In genomic region chr15:66389859-66390382, GRCh38 we compare ENCODE assay signal across 9 cellular contexts. TPM values are rescaled to one million over a fixed set of nuclear protein-coding genes. Genes with fewer than 3 reads are reported as not detected.
A peak's percentile ranks its signal among the peaks of the same experiment; 100 is the strongest.
DNase-seq lines count a peak whose midpoint lies in the region; ATAC-seq and TF ChIP-seq lines count a peak whose summit lies in the region.
"Had no signal": no experiment of that assay in that cellular context is flagged by ENCODE, and none has a peak within 500 bp of the region (broad histone marks: within the 10 kb centered on the region; RNA-seq: fewer than 3 reads in every experiment).

No MANE protein-coding gene starts in this region.

- no peak for ATAC-seq in natural killer cell treated with Interleukin-12 subunit alpha and Interleukin-12 subunit beta and Interleukin-15 and Interleukin-18, amount 100 ng/mL, for 72 hours
- ATAC-seq in HG03175 (IDR thresholded peaks at IDR 0.05; ENCODE audit: unreplicated experiment) = no peak

- H2AFZ ChIP-seq in MM.1S (ENCODE audit: low read length) = no peak overlapping the region

- peaks cover 17% of the 10 kb centered on the region for H3K36me3 Mint-ChIP-seq in activated naive CD8-positive, alpha-beta T cell
- H3K36me3 Mint-ChIP-seq in natural killer cell treated with Interleukin-12 subunit alpha and Interleukin-12 subunit beta and Interleukin-15 and Interleukin-18, amount 100 ng/mL, for 72 hours = peaks cover 12% of the 10 kb centered on the region

- H3K4me3 ChIP-seq in MM.1S (ENCODE audit: low read length) = no peak overlapping the region

- peak overlapping the region; percentile 33; the same call in 1 of the 2 replicates for H3K27ac ChIP-seq in MM.1S (ENCODE audit: low read length)
- H3K27ac ChIP-seq: 22Rv1 had no signal

- peaks cover 28% of the 10 kb centered on the region for H3K4me1 ChIP-seq in MM.1S (ENCODE audit: low read length)

- peaks cover 76% of the 10 kb centered on the region for H3K4me1 Mint-ChIP-seq in activated naive CD8-positive, alpha-beta T cell (ENCODE audit: low read depth)
- H3K4me1 Mint-ChIP-seq in natural killer cell treated with Interleukin-12 subunit alpha and Interleukin-12 subunit beta and Interleukin-15 and Interleukin-18, amount 100 ng/mL, for 72 hours (ENCODE audit: low read depth in 2 of 2) = peaks cover 67 to 79% of the 10 kb centered on the region in 2 donors

- peaks cover 13% of the 10 kb centered on the region for H3F3A ChIP-seq in MM.1S (ENCODE audit: insufficient read depth, low read length)

- H3K27ac Mint-ChIP-seq in activated naive CD8-positive, alpha-beta T cell = peak overlapping the region; percentile 92
- peak overlapping the region; percentile 15 to 56 for H3K27ac Mint-ChIP-seq in natural killer cell treated with Interleukin-12 subunit alpha and Interleukin-12 subunit beta and Interleukin-15 and Interleukin-18, amount 100 ng/mL, for 72 hours

- H3K9ac ChIP-seq in MM.1S (ENCODE audit: low read length) = no peak overlapping the region

- no peak for TF ChIP-seq CTCF in MM.1S (IDR thresholded peaks at IDR 0.05; ENCODE audit: low read length)

- H4K20me1 ChIP-seq in MM.1S (ENCODE audit: insufficient read depth, low read length) = 0 out of 2 replicates have a peak, but pooled peaks cover 4% of the 10 kb centered on the region

- H3K9me3 Mint-ChIP-seq in activated naive CD8-positive, alpha-beta T cell (ENCODE audit: low read depth) = no peaks in the 10 kb centered on the region
- no peaks in the 10 kb centered on the region for H3K9me3 Mint-ChIP-seq in natural killer cell treated with Interleukin-12 subunit alpha and Interleukin-12 subunit beta and Interleukin-15 and Interleukin-18, amount 100 ng/mL, for 72 hours

- no peaks in the 10 kb centered on the region for H3K9me2 ChIP-seq in MM.1S (replicated peaks; ENCODE audit: insufficient read depth, low read length)

- H3K36me3 ChIP-seq in MM.1S (replicated peaks; ENCODE audit: insufficient read depth, low read length) = no peaks in the 10 kb centered on the region

- H3K79me2 ChIP-seq in MM.1S (ENCODE audit: low read length) = peaks cover 79% of the 10 kb centered on the region

- H3K4me3 Mint-ChIP-seq in activated naive CD8-positive, alpha-beta T cell = peak overlapping the region; percentile 97
- H3K4me3 Mint-ChIP-seq in natural killer cell treated with Interleukin-12 subunit alpha and Interleukin-12 subunit beta and Interleukin-15 and Interleukin-18, amount 100 ng/mL, for 72 hours = peak overlapping the region; percentile 97

- peak overlapping the region; percentile 69; the same call in 1 of the 2 replicates for H3K4me2 ChIP-seq in MM.1S (ENCODE audit: low read depth, low read length)

- H3K9me3 ChIP-seq in MM.1S (replicated peaks; ENCODE audit: insufficient read depth, low read length) = no peaks in the 10 kb centered on the region

- H3K27me3 Mint-ChIP-seq in activated naive CD8-positive, alpha-beta T cell = no peaks in the 10 kb centered on the region
- H3K27me3 Mint-ChIP-seq in natural killer cell treated with Interleukin-12 subunit alpha and Interleukin-12 subunit beta and Interleukin-15 and Interleukin-18, amount 100 ng/mL, for 72 hours = no peaks in the 10 kb centered on the region

- DNase-seq in DMS53 (lab: John Stamatoyannopoulos, UW) (peak; percentile 18), DMS53 treated with DMSO at 0.1 percent for 48 hours (lab: John Stamatoyannopoulos, UW; ENCODE audit: unreplicated experiment) (no peak), MM.1S (no peak), T1000 (lab: John Stamatoyannopoulos, UW) (no peak)
- DNase-seq in natural killer cell treated with Interleukin-12 subunit alpha and Interleukin-12 subunit beta and Interleukin-15 and Interleukin-18, amount 100 ng/mL, for 72 hours (ENCODE audit: low spot score) = no peak
- no peak for DNase-seq in stimulated activated CD4-positive, alpha-beta T cell treated with anti-CD3 and anti-CD28 coated beads, Interleukin-4, amount 100 ng/mL, for 24 hours

- H3K27me3 ChIP-seq in MM.1S (replicated peaks; ENCODE audit: insufficient read depth, low read length) = no peaks in the 10 kb centered on the region

RNA-seq across cellular contexts. Expression of gene MAP2K1, which starts 3.2 kb away (rescaled TPM):
- total RNA-seq in natural killer cell treated with Interleukin-12 subunit alpha and Interleukin-12 subunit beta and Interleukin-15 and Interleukin-18, amount 100 ng/mL, for 72 hours = 100 to 1,000 TPM; 121 to 134 TPM

RNA-seq across cellular contexts. Expression of gene TIPIN, which starts 33.4 kb away (rescaled TPM):
- 10 to 100 TPM; 28.4 to 56.3 TPM for total RNA-seq in natural killer cell treated with Interleukin-12 subunit alpha and Interleukin-12 subunit beta and Interleukin-15 and Interleukin-18, amount 100 ng/mL, for 72 hours
